ENCODE assay signal across 6 cellular contexts in genomic region chr11:65613091-65613928, GRCh38. TPM values are rescaled to one million over a fixed set of nuclear protein-coding genes. Genes with fewer than 3 reads are reported as not detected.
A peak's percentile ranks its signal among the peaks of the same experiment; 100 is the strongest.
DNase-seq lines count a peak whose midpoint lies in the region; ATAC-seq, FAIRE-seq and TF ChIP-seq lines count a peak whose summit lies in the region.

No MANE protein-coding gene starts in this region.

- CTCF ChIA-PET in AG04449 (lab: Yijun Ruan, JAX): interaction anchor here (0.8 to 14.3 kb wide), 8 partner anchors 9 to 73 kb away, joined by 3 to 134 read pairs (median 4); partner anchors contain the start of genes FAM89B and KCNK7

- H3K4me2 ChIP-seq in OCI-LY3 (ENCODE audit: low read length): peak overlapping the region; percentile 62

- H3K27ac ChIP-seq in OCI-LY3 (ENCODE audit: low read length) (peak overlapping the region; percentile 76), temporal lobe (ENCODE audit: low read depth, low read length) (peak overlapping the region; percentile 100)

- no peak for TF ChIP-seq POLR2A in H54 (IDR thresholded peaks at IDR 0.05; ENCODE audit: low read depth, low read length)

- POLR2A ChIA-PET in AG04449 (lab: Yijun Ruan, JAX): interaction anchor here (0.7 to 1.3 kb wide), 2 partner anchors 13 kb away, joined by 3 to 5 read pairs; no protein-coding TSS in a partner anchor

- no peak overlapping the region for H2AFZ ChIP-seq in OCI-LY3 (ENCODE audit: low read depth, low read length)

- H3K9me3 ChIP-seq in OCI-LY3 (ENCODE audit: insufficient read depth, low read length): no peaks in the 10 kb centered on the region

- DNase-seq in AG04449 (ENCODE audit: low read depth, low spot score): no peak
- DNase-seq in foreskin fibroblast: peak in 1 of 2 donors; percentile 43
- DNase-seq in H54 (ENCODE audit: insufficient read length, low spot score): no peak

- ATAC-seq in GM18907 (IDR thresholded peaks at IDR 0.05; ENCODE audit: unreplicated experiment): no peak

- peaks cover 31% of the 10 kb centered on the region for H3K4me1 ChIP-seq in OCI-LY3 (ENCODE audit: low read length)

- peaks cover 72% of the 10 kb centered on the region for H3K79me2 ChIP-seq in OCI-LY3 (ENCODE audit: low read length)

- H3K27me3 ChIP-seq in OCI-LY3 (ENCODE audit: low read depth, low read length): no peaks in the 10 kb centered on the region

- peaks cover 23% of the 10 kb centered on the region for H3K36me3 ChIP-seq in OCI-LY3 (replicated peaks; ENCODE audit: low read depth, low read length)

- H3K4me3 ChIP-seq in AG04449 (ENCODE audit: low read depth, low read length): peak overlapping the region; percentile 93
- H3K4me3 ChIP-seq in OCI-LY3 (ENCODE audit: low read length): peak overlapping the region; percentile 79
- H3K4me3 ChIP-seq in foreskin fibroblast (ENCODE audit: low read depth in 1 of 2, low read length in 2 of 2): peak overlapping the region; percentile 62 to 90

- H4K20me1 ChIP-seq in OCI-LY3 (ENCODE audit: insufficient read depth, low read length): peaks cover 13% of the 10 kb centered on the region

- H3K9ac ChIP-seq in OCI-LY3 (ENCODE audit: low read length): peak overlapping the region; percentile 92

- no peak for FAIRE-seq in H54 (lab: Jason Lieb, UNC)

- TF ChIP-seq CTCF in AG04449 (IDR thresholded peaks at IDR 0.05; ENCODE audit: insufficient read depth, low read length, missing control alignments): no peak
- TF ChIP-seq CTCF in OCI-LY3 (IDR thresholded peaks at IDR 0.05; ENCODE audit: low read depth, low read length): no peak
- no peak for TF ChIP-seq CTCF in foreskin fibroblast (IDR thresholded peaks at IDR 0.05; ENCODE audit: low read depth, low read length)

RNA-seq across cellular contexts. Expression of gene MAP3K11, which starts 0.7 kb away (rescaled TPM):
- 6.9 TPM for total RNA-seq in temporal lobe

RNA-seq across cellular contexts. Expression of gene PCNX3, which starts 2.3 kb away (rescaled TPM):
- 10.1 TPM for total RNA-seq in temporal lobe

RNA-seq across cellular contexts. Expression of gene KCNK7, which starts 17.7 kb away (rescaled TPM):
- total RNA-seq in temporal lobe: not detected

RNA-seq across cellular contexts. Expression of gene SIPA1, which starts 24.6 kb away (rescaled TPM):
- 3.9 TPM for total RNA-seq in temporal lobe

RNA-seq across cellular contexts. Expression of gene EHBP1L1, which starts 37.5 kb away (rescaled TPM):
- 14.0 TPM for total RNA-seq in temporal lobe
